ENCODE assay signal across 12 cellular contexts in the genomic region with DNA sequence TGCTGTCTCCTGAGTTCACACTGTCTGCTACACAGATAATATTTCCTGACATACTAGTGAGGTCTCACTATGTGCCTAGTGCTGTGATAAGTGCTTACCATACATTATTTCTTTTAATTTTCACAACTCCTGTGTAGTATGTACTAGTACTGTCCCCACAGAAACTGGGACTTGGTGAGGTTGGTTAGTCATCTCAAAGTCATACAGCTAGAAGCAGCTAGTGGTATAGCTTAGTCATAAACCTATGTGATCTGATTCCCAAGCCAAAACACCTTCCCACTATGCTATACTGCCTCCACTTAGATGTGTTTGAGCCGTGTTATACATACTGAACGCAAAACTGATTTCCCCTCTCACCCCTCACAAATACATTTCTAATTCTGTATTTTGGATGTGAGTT. TPM values are rescaled to one million over a fixed set of nuclear protein-coding genes. Genes with fewer than 3 reads are reported as not detected.
A peak's percentile ranks its signal among the peaks of the same experiment; 100 is the strongest.
DNase-seq lines count a peak whose midpoint lies in the region; ATAC-seq and TF ChIP-seq lines count a peak whose summit lies in the region.
"Had no signal": no experiment of that assay in that cellular context is flagged by ENCODE, and none has a peak within 500 bp of the region (broad histone marks: within the 10 kb centered on the region; RNA-seq: fewer than 3 reads in every experiment).

No MANE protein-coding gene starts in this region.

- no peak overlapping the region for H3K4ac ChIP-seq in mesenchymal stem cell (ENCODE audit: low read depth in 1 of 2, low read length in 2 of 2)

- no peak overlapping the region for H3K9ac ChIP-seq in mesenchymal stem cell (ENCODE audit: low read length)

- H4K8ac ChIP-seq in mesenchymal stem cell (ENCODE audit: low read length) = no peak overlapping the region

- H2BK12ac ChIP-seq in mesenchymal stem cell (ENCODE audit: low read length in 2 of 2) = no peak overlapping the region

- H3K9me3 ChIP-seq in mesenchymal stem cell (ENCODE audit: control insufficient read depth, low read length) (no peaks in the 10 kb centered on the region), upper lobe of right lung (no peaks in the 10 kb centered on the region)
- H3K9me3 ChIP-seq: esophagus muscularis mucosa had no signal

- TF ChIP-seq CTCF in HFFc6 (IDR thresholded peaks at IDR 0.05) = no peak
- TF ChIP-seq CTCF in upper lobe of right lung (IDR thresholded peaks at IDR 0.05) = no peak

- H3K27ac ChIP-seq in mesenchymal stem cell (ENCODE audit: low read length, poor library complexity, severe bottlenecking) (no peak overlapping the region), upper lobe of right lung (no peak overlapping the region)
- H3K27ac ChIP-seq: esophagus muscularis mucosa, pancreas had no signal

- H3K36me3 ChIP-seq in mesenchymal stem cell (ENCODE audit: control insufficient read depth in 1 of 2, insufficient read depth in 2 of 2, low read depth in 1 of 2, low read length in 2 of 2) (peaks cover 0 to 23% of the 10 kb centered on the region in 2 experiments), upper lobe of right lung (peaks cover 24% of the 10 kb centered on the region)

- no peak overlapping the region for H3K4me2 ChIP-seq in mesenchymal stem cell (ENCODE audit: low read length, poor library complexity, severe bottlenecking)

- H3K79me1 ChIP-seq in mesenchymal stem cell (replicated peaks; ENCODE audit: low read length, poor library complexity, severe bottlenecking) = peaks cover 11% of the 10 kb centered on the region

- H2AFZ ChIP-seq in mesenchymal stem cell (ENCODE audit: low read depth, low read length) = no peak overlapping the region

- DNase-seq in activated T-cell treated with anti-CD3 and anti-CD28 coated beads, Interleukin-2, amount 50 U/mL, for 24 hours = no peak
- DNase-seq in activated T-cell treated with anti-CD3 and anti-CD28 coated beads for 4 hours (no peak), HFFc6 (peak; percentile 61), mesenchymal stem cell (peak; percentile 38), upper lobe of right lung (no peak)
- no peak for DNase-seq in activated CD8-positive, alpha-beta T cell treated with anti-CD3 and anti-CD28 coated beads, Interleukin-2, amount 10 ng/mL, durations not matched to agents 7 days and 5 days
- DNase-seq: midbrain, NCI-H1694, pancreas had no signal

- no peak overlapping the region for H3K23ac ChIP-seq in mesenchymal stem cell (ENCODE audit: low read length in 2 of 2)

- POLR2A ChIA-PET in activated CD8-positive, alpha-beta T cell treated with anti-CD3 and anti-CD28 coated beads, Interleukin-2, amount 10 ng/mL, durations not matched to agents 7 days and 5 days (lab: Charles Lee) = interaction anchor here (0.8 kb wide), 1 partner anchor 9 kb away, joined by 3 read pairs; no protein-coding TSS in a partner anchor

- no peak overlapping the region for H2BK15ac ChIP-seq in mesenchymal stem cell (ENCODE audit: low read depth, poor library complexity, severe bottlenecking)

- no peak overlapping the region for H3K4me3 Mint-ChIP-seq in activated T-cell treated with anti-CD3 and anti-CD28 coated beads, Interleukin-2, amount 50 U/mL, for 24 hours
- H3K4me3 Mint-ChIP-seq in HFFc6 = no peak overlapping the region
- no peak overlapping the region for H3K4me3 Mint-ChIP-seq in activated CD8-positive, alpha-beta T cell treated with anti-CD3 and anti-CD28 coated beads, Interleukin-2, amount 10 ng/mL, durations not matched to agents 7 days and 5 days

- no peaks in the 10 kb centered on the region for H3K27me3 Mint-ChIP-seq in activated T-cell treated with anti-CD3 and anti-CD28 coated beads, Interleukin-2, amount 50 U/mL, for 24 hours
- H3K27me3 Mint-ChIP-seq in HFFc6 (ENCODE audit: insufficient read depth) = no peaks in the 10 kb centered on the region
- no peaks in the 10 kb centered on the region for H3K27me3 Mint-ChIP-seq in activated CD8-positive, alpha-beta T cell treated with anti-CD3 and anti-CD28 coated beads, Interleukin-2, amount 10 ng/mL, durations not matched to agents 7 days and 5 days (ENCODE audit: low read depth)

- intact Hi-C loops in upper lobe of right lung (cut with DNase I) = no loop called here

- no peak overlapping the region for H2AK5ac ChIP-seq in mesenchymal stem cell (ENCODE audit: low read length, severe bottlenecking)

- CTCF ChIA-PET in activated CD8-positive, alpha-beta T cell treated with anti-CD3 and anti-CD28 coated beads, Interleukin-2, amount 10 ng/mL, durations not matched to agents 7 days and 5 days (lab: Charles Lee) = interaction anchor here (1.5 to 2.0 kb wide), 2 partner anchors 9 to 11 kb away, joined by 6 to 16 read pairs; a partner anchor contains a TSS

- peak overlapping the region; percentile 23 for H3K27ac Mint-ChIP-seq in activated T-cell treated with anti-CD3 and anti-CD28 coated beads, Interleukin-2, amount 50 U/mL, for 24 hours
- H3K27ac Mint-ChIP-seq in HFFc6 = peak overlapping the region; percentile 65
- H3K27ac Mint-ChIP-seq in activated CD8-positive, alpha-beta T cell treated with anti-CD3 and anti-CD28 coated beads, Interleukin-2, amount 10 ng/mL, durations not matched to agents 7 days and 5 days = no peak overlapping the region

- H4K91ac ChIP-seq in mesenchymal stem cell (ENCODE audit: low read length) = no peak overlapping the region

- no peak overlapping the region for H2BK120ac ChIP-seq in mesenchymal stem cell (ENCODE audit: low read depth, low read length)

- H3K4me3 ChIP-seq in mesenchymal stem cell (ENCODE audit: insufficient read depth in 1 of 2, low read depth in 1 of 2, low read length in 2 of 2) = no peak overlapping the region
- H3K4me3 ChIP-seq in upper lobe of right lung = no peak overlapping the region
- H3K4me3 ChIP-seq: esophagus muscularis mucosa, pancreas had no signal

- no peak overlapping the region for H2BK5ac ChIP-seq in mesenchymal stem cell (ENCODE audit: low read depth, low read length, poor library complexity, severe bottlenecking)

- H3K27me3 ChIP-seq in mesenchymal stem cell (ENCODE audit: control insufficient read depth in 1 of 2, insufficient read depth in 1 of 2, low read length in 2 of 2) (no peaks in the 10 kb centered on the region), upper lobe of right lung (no peaks in the 10 kb centered on the region)
- H3K27me3 ChIP-seq: esophagus muscularis mucosa, pancreas had no signal

- peaks cover 56% of the 10 kb centered on the region for H3K4me1 Mint-ChIP-seq in activated T-cell treated with anti-CD3 and anti-CD28 coated beads, Interleukin-2, amount 50 U/mL, for 24 hours (ENCODE audit: low read depth)
- peaks cover 48% of the 10 kb centered on the region for H3K4me1 Mint-ChIP-seq in HFFc6 (ENCODE audit: low read depth)
- peaks cover 33% of the 10 kb centered on the region for H3K4me1 Mint-ChIP-seq in activated CD8-positive, alpha-beta T cell treated with anti-CD3 and anti-CD28 coated beads, Interleukin-2, amount 10 ng/mL, durations not matched to agents 7 days and 5 days (ENCODE audit: low read depth)

- peak; percentile 63 for ATAC-seq in activated CD8-positive, alpha-beta T cell treated with anti-CD3 and anti-CD28 coated beads, Interleukin-2, amount 10 ng/mL, durations not matched to agents 7 days and 5 days
- ATAC-seq in GM19035 (IDR thresholded peaks at IDR 0.05; ENCODE audit: unreplicated experiment) (no peak), upper lobe of right lung (no peak), HG03469 (IDR thresholded peaks at IDR 0.05; ENCODE audit: unreplicated experiment) (no peak)
- ATAC-seq: pancreas had no signal

- H3K9me3 Mint-ChIP-seq in activated T-cell treated with anti-CD3 and anti-CD28 coated beads, Interleukin-2, amount 50 U/mL, for 24 hours = no peaks in the 10 kb centered on the region
- no peaks in the 10 kb centered on the region for H3K9me3 Mint-ChIP-seq in HFFc6
- no peaks in the 10 kb centered on the region for H3K9me3 Mint-ChIP-seq in activated CD8-positive, alpha-beta T cell treated with anti-CD3 and anti-CD28 coated beads, Interleukin-2, amount 10 ng/mL, durations not matched to agents 7 days and 5 days (ENCODE audit: insufficient read depth)

- no peak overlapping the region for H3K18ac ChIP-seq in mesenchymal stem cell (ENCODE audit: low read depth in 1 of 2, low read length in 2 of 2)

- WGBS in mesenchymal stem cell = 100% methylated on average over 2 of the region's 2 CpGs

- peaks cover 35% of the 10 kb centered on the region for H3K36me3 Mint-ChIP-seq in activated T-cell treated with anti-CD3 and anti-CD28 coated beads, Interleukin-2, amount 50 U/mL, for 24 hours (ENCODE audit: low read depth)
- peaks cover 13% of the 10 kb centered on the region; the same call in 1 of the 2 replicates for H3K36me3 Mint-ChIP-seq in HFFc6 (ENCODE audit: low read depth)
- peaks cover 23% of the 10 kb centered on the region for H3K36me3 Mint-ChIP-seq in activated CD8-positive, alpha-beta T cell treated with anti-CD3 and anti-CD28 coated beads, Interleukin-2, amount 10 ng/mL, durations not matched to agents 7 days and 5 days (ENCODE audit: low read depth)

- no peaks in the 10 kb centered on the region for H3K4me1 ChIP-seq in mesenchymal stem cell (ENCODE audit: control insufficient read depth, insufficient read depth, low read depth, low read length)
- H3K4me1 ChIP-seq in upper lobe of right lung = peaks cover 2% of the 10 kb centered on the region
- H3K4me1 ChIP-seq: pancreas had no signal

- H3K14ac ChIP-seq in mesenchymal stem cell (ENCODE audit: low read length in 2 of 2) = no peak overlapping the region

RNA-seq across cellular contexts. Expression of a gene that starts 10.5 kb away (rescaled TPM):
- 10 to 100 TPM; 23.5 to 31.0 (median 28.4) TPM for total RNA-seq in HFFc6 (2021; fragmentation: NEBNext Ultra II Directional; extraction: Animal tissue kit (Norgen Biotek cat#: 25700))
- 10 to 100 TPM; 18.4 to 20.0 TPM for total RNA-seq in activated CD8-positive, alpha-beta T cell treated with anti-CD3 and anti-CD28 coated beads, Interleukin-2, amount 10 ng/mL, durations not matched to agents 7 days and 5 days
- polyA plus RNA-seq in mesenchymal stem cell (2013, experiment 1 of 2) = 14.3 TPM
- 15.1 TPM for polyA plus RNA-seq in mesenchymal stem cell (2013, experiment 2 of 2)
- total RNA-seq in upper lobe of right lung = 20.1 TPM

RNA-seq across cellular contexts. Expression of a gene that starts 24.7 kb away (rescaled TPM):
- 10 to 100 TPM; 44.6 to 51.6 (median 46.8) TPM for total RNA-seq in HFFc6 (2021; fragmentation: NEBNext Ultra II Directional; extraction: Animal tissue kit (Norgen Biotek cat#: 25700))
- total RNA-seq in activated CD8-positive, alpha-beta T cell treated with anti-CD3 and anti-CD28 coated beads, Interleukin-2, amount 10 ng/mL, durations not matched to agents 7 days and 5 days = 10 to 100 TPM; 85.6 to 91.0 TPM
- 19.7 TPM for polyA plus RNA-seq in mesenchymal stem cell (2013, experiment 1 of 2)
- polyA plus RNA-seq in mesenchymal stem cell (2013, experiment 2 of 2) = 22.1 TPM
- total RNA-seq in upper lobe of right lung = 77.6 TPM

Comparison
In these comparisons a context has a peak if more than half of its experiments do, and no peak if none do; other contexts are left out.
1. DNase-seq: peak in HFFc6 (single experiment) and mesenchymal stem cell (single experiment); none in activated T-cell treated with anti-CD3 and anti-CD28 coated beads, Interleukin-2, amount 50 U/mL, for 24 hours (single experiment), activated T-cell treated with anti-CD3 and anti-CD28 coated beads for 4 hours (single experiment), activated CD8-positive, alpha-beta T cell treated with anti-CD3 and anti-CD28 coated beads, Interleukin-2, amount 10 ng/mL, durations not matched to agents 7 days and 5 days (single experiment) and upper lobe of right lung (single experiment).